ENCODE assay signal across 16 cellular contexts in the genomic region with DNA sequence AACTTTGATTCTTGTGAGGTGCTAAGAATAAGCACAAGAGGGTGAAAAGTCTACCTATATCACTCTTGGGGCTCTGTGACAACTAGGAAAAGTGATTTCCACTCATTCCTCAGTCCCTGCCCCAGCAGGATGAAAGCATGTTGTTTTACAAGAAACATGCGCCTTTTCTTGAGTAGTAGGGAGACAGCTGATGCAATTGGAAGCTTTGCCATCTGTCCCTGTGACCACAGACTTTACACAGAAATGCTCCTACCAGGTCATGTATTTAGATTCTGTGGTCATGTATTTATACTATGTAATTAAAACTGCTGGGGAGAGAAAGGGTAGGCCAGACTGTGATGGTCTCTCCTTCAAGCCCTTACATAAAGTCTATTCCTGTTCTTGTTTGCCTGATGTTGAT.
A peak's percentile ranks its signal among the peaks of the same experiment; 100 is the strongest.
DNase-seq lines count a peak whose midpoint lies in the region; ATAC-seq and TF ChIP-seq lines count a peak whose summit lies in the region.
"Had no signal": no experiment of that assay in that cellular context is flagged by ENCODE, and none has a peak within 500 bp of the region (broad histone marks: within the 10 kb centered on the region; RNA-seq: fewer than 3 reads in every experiment).

No MANE protein-coding gene starts in this region.

- no peak overlapping the region for H3K27ac ChIP-seq in foreskin keratinocyte
- H3K27ac ChIP-seq in right cardiac atrium (ENCODE audit: low read length), result no peak overlapping the region
- H3K27ac ChIP-seq: coronary artery, neutrophil, SJSA1 had no signal

- no peak overlapping the region for H3K9ac ChIP-seq in adipocyte (ENCODE audit: low read length)

- H3K9me3 ChIP-seq in adipocyte (ENCODE audit: control insufficient read depth, low read length) (no peaks in the 10 kb centered on the region), right cardiac atrium (ENCODE audit: control insufficient read depth, low read length) (no peaks in the 10 kb centered on the region)
- H3K9me3 ChIP-seq: neutrophil, SJSA1 had no signal

- H3K4me1 ChIP-seq in adipocyte (ENCODE audit: control insufficient read depth, insufficient read depth, low read length) (peaks cover 7% of the 10 kb centered on the region), foreskin keratinocyte (no peaks in the 10 kb centered on the region), right cardiac atrium (ENCODE audit: control insufficient read depth, insufficient read depth, low read length) (no peaks in the 10 kb centered on the region)
- H3K4me1 ChIP-seq: SJSA1 had no signal

- WGBS in right cardiac atrium, result 91% methylated on average over 1 of the region's 1 CpG

- H3K27me3 ChIP-seq in adipocyte (replicated peaks; ENCODE audit: control insufficient read depth, insufficient read depth, low read length) (no peaks in the 10 kb centered on the region), foreskin keratinocyte (no peaks in the 10 kb centered on the region), right cardiac atrium (ENCODE audit: control insufficient read depth, insufficient read depth) (no peaks in the 10 kb centered on the region)
- H3K27me3 ChIP-seq: neutrophil, SJSA1 had no signal

- ATAC-seq in foreskin keratinocyte, result no peak
- no peak for ATAC-seq in HG03439 (IDR thresholded peaks at IDR 0.05; ENCODE audit: unreplicated experiment)
- no peak for ATAC-seq in right cardiac atrium
- ATAC-seq: CD8-positive, alpha-beta T cell; left cardiac atrium had no signal

- DNase-seq in CMK (ENCODE audit: low read depth) (peak; percentile 32), KBM-7 (peak; percentile 76), adipocyte (ENCODE audit: low read depth) (peak; percentile 59), medulla oblongata (ENCODE audit: extremely low spot score) (peak; percentile 39), DMS53 treated with DMSO at 0.1 percent for 48 hours (lab: John Stamatoyannopoulos, UW; ENCODE audit: unreplicated experiment) (no peak), foreskin keratinocyte (no peak), right cardiac atrium (no peak)
- DNase-seq: activated CD4-positive, alpha-beta T cell treated with anti-CD3 and anti-CD28 coated beads for 4 hours; activated effector memory CD4-positive, alpha-beta T cell treated with Interleukin-2 at 50 U/mL for 16 hours; CD8-positive, alpha-beta T cell; left cardiac atrium; NCI-H345 had no signal

- H3K36me3 ChIP-seq in adipocyte (ENCODE audit: control insufficient read depth, insufficient read depth, low read length, severe bottlenecking), result no peaks in the 10 kb centered on the region
- H3K36me3 ChIP-seq: neutrophil, SJSA1 had no signal

- in situ Hi-C loops in KBM-7 (cut with MboI; ENCODE audit: low pct_unique_long_range_greater_than_20kb, low sequenced_read_pairs), result no loop called here

- H3K4me3 ChIP-seq in adipocyte (ENCODE audit: low read length) (no peak overlapping the region), right cardiac atrium (ENCODE audit: low read length) (no peak overlapping the region)
- H3K4me3 ChIP-seq: coronary artery, SJSA1 had no signal

- intact Hi-C loops in right cardiac atrium (cut with DNase I), result no loop called here

- no peak for TF ChIP-seq CTCF in foreskin keratinocyte (conservative IDR thresholded peaks at IDR 0.05)

Comparison
In these comparisons a context has a peak if more than half of its experiments do, and no peak if none do; other contexts are left out.
1. DNase-seq: peak in CMK (single experiment), KBM-7 (single experiment), adipocyte (single experiment) and medulla oblongata (single experiment); none in DMS53 treated with DMSO at 0.1 percent for 48 hours (single experiment), foreskin keratinocyte (0 of 2) and right cardiac atrium (0 of 3).